In the genomic region with DNA sequence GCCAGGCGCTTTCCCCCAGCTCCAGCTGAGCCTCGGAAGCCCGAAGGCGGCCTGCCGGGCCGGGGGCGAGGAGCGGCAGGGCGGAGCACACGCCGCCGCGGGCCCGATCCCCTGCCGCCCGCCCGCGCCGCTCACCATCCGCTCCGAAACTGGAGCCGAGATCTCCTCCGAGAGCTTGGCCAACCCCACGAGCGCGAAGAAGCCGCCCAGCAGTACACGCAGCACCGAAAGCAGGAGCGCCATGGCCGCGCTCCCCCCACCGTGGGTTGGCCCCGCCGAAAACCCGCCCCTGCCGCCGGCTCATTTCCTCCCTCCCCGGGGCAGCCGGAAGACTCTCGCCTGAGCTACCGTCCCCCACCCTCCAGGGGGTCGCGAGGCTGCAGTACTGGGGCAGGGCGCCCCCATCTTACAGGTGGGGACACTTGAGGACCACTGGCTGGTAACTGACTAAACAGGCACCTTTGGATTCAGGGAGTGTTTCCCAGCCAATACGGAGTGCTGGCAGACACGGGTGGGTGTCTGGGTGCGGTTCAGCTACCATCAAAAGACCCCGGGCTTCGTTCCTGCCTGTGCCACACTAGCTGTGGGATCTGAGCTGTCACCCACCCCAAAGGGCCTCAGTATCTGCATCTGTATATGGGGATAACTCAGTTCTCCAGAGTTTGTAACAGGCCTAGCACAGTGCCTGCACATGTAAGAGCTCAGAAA, we compare ENCODE assay signal across 8 cellular contexts. TPM values are rescaled to one million over a fixed set of nuclear protein-coding genes. Genes with fewer than 3 reads are reported as not detected.
DNase-seq lines count a peak whose midpoint lies in the region; ATAC-seq lines count a peak whose summit lies in the region.

TMEM35B (minus strand) TSS at position 285 of the 708 bp plus-strand sequence; CDS start at position 243, 42 bp downstream.

- DNase-seq in AG08395 (ENCODE audit: low spot score) (peak; percentile 75), NOMO-1 treated with DMSO at 0.1 percent for 48 hours (lab: John Stamatoyannopoulos, UW; ENCODE audit: unreplicated experiment) (peak; percentile 54), activated T-cell treated with anti-CD3 and anti-CD28 coated beads for 24 hours (ENCODE audit: low read depth) (peak; percentile 68), epithelial cell of prostate (ENCODE audit: low read depth, low spot score) (no peak), mucosa of gallbladder (ENCODE audit: low spot score) (peak; percentile 62)
- DNase-seq in stimulated activated CD8-positive, alpha-beta memory T cell treated with anti-CD3 and anti-CD28 coated beads, Interleukin-4, amount 100 ng/mL, for 24 hours (ENCODE audit: low read depth), result peak; percentile 73

- peak within 1 kb of the TSS; percentile 55 for H3K27ac ChIP-seq in epithelial cell of prostate

- ATAC-seq in GM18858 (IDR thresholded peaks at IDR 0.05; ENCODE audit: unreplicated experiment), result peak; percentile 44
- ATAC-seq in HG03095 (IDR thresholded peaks at IDR 0.05; ENCODE audit: unreplicated experiment), result peak; percentile 80

RNA-seq across cellular contexts. Expression of gene TMEM35B, which starts in this region (rescaled TPM):
- total RNA-seq in mucosa of gallbladder, result 70.2 TPM
